ENCODE assay signal across 11 cellular contexts in genomic region chr9:38689678-38690077, GRCh38. TPM values are rescaled to one million over a fixed set of nuclear protein-coding genes. Genes with fewer than 3 reads are reported as not detected.
DNase-seq lines count a peak whose midpoint lies in the region; ATAC-seq, FAIRE-seq and TF ChIP-seq lines count a peak whose summit lies in the region.
"Had no signal": no experiment of that assay in that cellular context is flagged by ENCODE, and none has a peak within 500 bp of the region (broad histone marks: within the 10 kb centered on the region; RNA-seq: fewer than 3 reads in every experiment).

No MANE protein-coding gene starts in this region.

- peaks cover 6% of the 10 kb centered on the region for H3K27me3 Mint-ChIP-seq in activated T-cell treated with anti-CD3 and anti-CD28 coated beads, Interleukin-2, amount 50 U/mL, for 4 hours (ENCODE audit: low read depth)

- H3K9me3 ChIP-seq in HepG2 (ENCODE audit: low read length) (no peaks in the 10 kb centered on the region), right lobe of liver (no peaks in the 10 kb centered on the region), iPS-18a (ENCODE audit: control insufficient read depth, low read depth, low read length) (no peaks in the 10 kb centered on the region)

- H3K4me3 Mint-ChIP-seq in activated T-cell treated with anti-CD3 and anti-CD28 coated beads, Interleukin-2, amount 50 U/mL, for 4 hours: no peak overlapping the region

- no peak overlapping the region for H2AFZ ChIP-seq in HepG2 (ENCODE audit: low read length)

- H3K9ac ChIP-seq in HepG2 (ENCODE audit: insufficient read depth, low read depth, low read length): no peak overlapping the region
- no peak overlapping the region for H3K9ac ChIP-seq in iPS-18a (ENCODE audit: low read length)

- TF ChIP-seq CTCF in HepG2 (CRISPR knock-in tag; IDR thresholded peaks at IDR 0.05) (no peak), right lobe of liver (IDR thresholded peaks at IDR 0.05) (no peak), VCaP (conservative IDR thresholded peaks at IDR 0.05) (no peak)

- TF ChIP-seq RAD21 in HepG2 (CRISPR knock-in tag; IDR thresholded peaks at IDR 0.05): no peak

- H4K20me1 ChIP-seq in HepG2 (ENCODE audit: insufficient read depth, low read length): no peaks in the 10 kb centered on the region

- H3K27me3 ChIP-seq in HepG2 (ENCODE audit: control insufficient read depth in 1 of 2, insufficient read depth in 2 of 2, low read length in 2 of 2) (peaks cover 0 to 57% of the 10 kb centered on the region in 2 experiments), right lobe of liver (no peaks in the 10 kb centered on the region), iPS-18a (ENCODE audit: control insufficient read depth, insufficient read depth, low read length) (no peaks in the 10 kb centered on the region)

- in situ Hi-C loops in HepG2 (cut with HindIII; ENCODE audit: extremely low pct_ligation_motif_present, low pct_unique_long_range_greater_than_20kb): no loop called here

- no TSS peak for BruUV-seq in HepG2 (replicated peaks; lab: Mats Ljungman, UMichigan)

- H3K36me3 ChIP-seq in HepG2 (replicated peaks in 1 of 2; ENCODE audit: control insufficient read depth in 1 of 2, insufficient read depth in 2 of 2, low read length in 2 of 2): no peaks in the 10 kb centered on the region
- no peaks in the 10 kb centered on the region for H3K36me3 ChIP-seq in right lobe of liver
- no peaks in the 10 kb centered on the region for H3K36me3 ChIP-seq in iPS-18a (ENCODE audit: control insufficient read depth, low read depth, low read length)

- POLR2A ChIA-PET in HepG2 (lab: Yijun Ruan, JAX): no interaction called here

- no peak for FAIRE-seq in HepG2 (lab: Jason Lieb, UNC)

- H3K4me1 Mint-ChIP-seq in activated T-cell treated with anti-CD3 and anti-CD28 coated beads, Interleukin-2, amount 50 U/mL, for 4 hours (ENCODE audit: low read depth): no peaks in the 10 kb centered on the region

- H3K27ac ChIP-seq in HepG2 (ENCODE audit: extremely low read length, insufficient read depth, low read length): no peak overlapping the region
- H3K27ac ChIP-seq in right lobe of liver: no peak overlapping the region
- H3K27ac ChIP-seq in VCaP: peak overlapping the region; percentile 33
- H3K27ac ChIP-seq in iPS-18a (ENCODE audit: low read length): peak overlapping the region; percentile 0

- 23% methylated on average over 5 of the region's 5 CpGs for WGBS in HepG2 (ENCODE audit: low lambda C conversion rate)
- WGBS in right lobe of liver (ENCODE audit: insufficient coverage, low coverage, low lambda C conversion rate, missing lambda C conversion rate): 54% methylated on average over 5 of the region's 5 CpGs

- no peak overlapping the region for H3K4me3 ChIP-seq in HepG2 (replicated peaks in 1 of 3; ENCODE audit: insufficient read depth in 1 of 3, low read depth in 2 of 3, low read length in 3 of 3)
- H3K4me3 ChIP-seq in right lobe of liver: no peak overlapping the region
- no peak overlapping the region for H3K4me3 ChIP-seq in iPS-18a (ENCODE audit: low read length)

- DNase-seq in HepG2 (ENCODE audit: low spot score): no peak
- no peak for DNase-seq in right lobe of liver
- DNase-seq in stimulated activated CD4-positive, alpha-beta T cell treated with anti-CD3 and anti-CD28 coated beads, Interleukin-12 subunit alpha, Interleukin-12 subunit beta, amount 100 ng/mL, for 4 hours: no peak
- no peak for DNase-seq in activated T-cell treated with anti-CD3 and anti-CD28 coated beads, Interleukin-2, amount 50 U/mL, for 4 hours
- DNase-seq: left cardiac atrium, NCI-H1105 had no signal

- TF ChIP-seq EP300 in HepG2 (IDR thresholded peaks at IDR 0.05; ENCODE audit: low read depth in 2 of 2, low read length in 2 of 2) (no peak), HepG2 (CRISPR knock-in tag; IDR thresholded peaks at IDR 0.05; ENCODE audit: borderline replicate concordance) (no peak)

- no peaks in the 10 kb centered on the region for H3K9me3 Mint-ChIP-seq in activated T-cell treated with anti-CD3 and anti-CD28 coated beads, Interleukin-2, amount 50 U/mL, for 4 hours

- ATAC-seq in HepG2 (peak; percentile 39), right lobe of liver (no peak), GM19397 (IDR thresholded peaks at IDR 0.05; ENCODE audit: unreplicated experiment) (no peak), GM19324 (IDR thresholded peaks at IDR 0.05; ENCODE audit: low FRiP score, unreplicated experiment) (no peak)
- ATAC-seq in activated T-cell treated with anti-CD3 and anti-CD28 coated beads, Interleukin-2, amount 50 U/mL, for 4 hours: no peak

- peaks cover 7% of the 10 kb centered on the region for H3K4me1 ChIP-seq in HepG2 (ENCODE audit: insufficient read depth, low read length)
- H3K4me1 ChIP-seq in right lobe of liver: no peaks in the 10 kb centered on the region
- H3K4me1 ChIP-seq in iPS-18a (ENCODE audit: control insufficient read depth, low read depth, low read length): peaks cover 43% of the 10 kb centered on the region

- CTCF ChIA-PET in HepG2 (lab: Yijun Ruan, JAX; ENCODE audit: low intra/inter-chr PET ratio, low total read pairs): no interaction called here

- H3K36me3 Mint-ChIP-seq in activated T-cell treated with anti-CD3 and anti-CD28 coated beads, Interleukin-2, amount 50 U/mL, for 4 hours (ENCODE audit: insufficient read depth): no peaks in the 10 kb centered on the region

- intact Hi-C loops in HepG2 (cut with micrococcal nuclease; ENCODE audit: unreplicated experiment) (no loop called here), right lobe of liver (cut with DNase I) (no loop called here)

- H3K79me2 ChIP-seq in HepG2 (ENCODE audit: insufficient read depth, low read length): no peaks in the 10 kb centered on the region

- H3K4me2 ChIP-seq in HepG2 (ENCODE audit: low read depth, low read length): no peak overlapping the region

- TF ChIP-seq POLR2A in HepG2 (IDR thresholded peaks at IDR 0.05; ENCODE audit: insufficient read depth in 1 of 2, low read depth in 2 of 2, low read length in 2 of 2) (no peak), right lobe of liver (IDR thresholded peaks at IDR 0.05) (no peak)

TF ChIP-seq in HepG2, 621 proteins besides CTCF, POLR2A, EP300 and RAD21:
- TF ChIP-seq ZNF773 (CRISPR knock-in tag; IDR thresholded peaks at IDR 0.05; ENCODE audit: borderline replicate concordance) (no peak), ZNF276 (CRISPR knock-in tag; IDR thresholded peaks at IDR 0.05; ENCODE audit: low read depth) (no peak), ZNF256 (CRISPR knock-in tag; conservative IDR thresholded peaks at IDR 0.05) (no peak), SMYD3 (CRISPR knock-in tag; IDR thresholded peaks at IDR 0.05) (no peak)

RNA-seq across cellular contexts. Expression of gene FAM240B, which starts 30.3 kb away (rescaled TPM):
- not detected in 2 replicates for total RNA-seq in HepG2 (2016; rRNA removed; fragmentation: Illumina TruSeq; extraction: Trizol)
- total RNA-seq in HepG2 (2016; cell fraction: cytosol; rRNA removed; fragmentation: Illumina TruSeq; extraction: Trizol; ENCODE audit: low read depth): not detected in 2 replicates
- not detected in 2 replicates for total RNA-seq in HepG2 (2016; cell fraction: insoluble cytoplasmic fraction; rRNA removed; fragmentation: Illumina TruSeq; extraction: Trizol)
- not detected in 2 replicates for total RNA-seq in HepG2 (2016; cell fraction: membrane; rRNA removed; fragmentation: Illumina TruSeq; extraction: Trizol)
- not detected in 2 replicates for total RNA-seq in HepG2 (2016; cell fraction: nucleus; rRNA removed; fragmentation: Illumina TruSeq; extraction: Trizol)
- not detected in 2 replicates for polyA plus RNA-seq in HepG2 (2011; rRNA removed)
- polyA plus RNA-seq in HepG2 (2011; cell fraction: cytosol; rRNA removed): not detected in 2 replicates
- polyA plus RNA-seq in HepG2 (2011; cell fraction: nucleus; rRNA removed): not detected in 2 replicates
- polyA plus RNA-seq in HepG2 (2012): not detected in 2 replicates
- not detected in 2 replicates for polyA plus RNA-seq in HepG2 (2016; cell fraction: cytosol; fragmentation: Illumina TruSeq; extraction: Trizol; ENCODE audit: low read depth)
- not detected in 2 replicates for polyA plus RNA-seq in HepG2 (2016; cell fraction: insoluble cytoplasmic fraction; fragmentation: Illumina TruSeq; extraction: Trizol; ENCODE audit: low read depth)
- not detected in 2 replicates for polyA plus RNA-seq in HepG2 (2016; cell fraction: membrane; fragmentation: Illumina TruSeq; extraction: Trizol; ENCODE audit: low read depth)
- not detected in 2 replicates for polyA plus RNA-seq in HepG2 (2016; cell fraction: nucleus; fragmentation: Illumina TruSeq; extraction: Trizol; ENCODE audit: insufficient read depth, low read depth)
- polyA minus RNA-seq in HepG2 (2011; rRNA and poly(A)+ RNA removed; ENCODE audit: low replicate concordance): not detected in 2 replicates
- not detected in 2 replicates for polyA minus RNA-seq in HepG2 (2011; cell fraction: cytosol; rRNA and poly(A)+ RNA removed)
- not detected in 2 replicates for polyA minus RNA-seq in HepG2 (2011; cell fraction: nucleus; rRNA and poly(A)+ RNA removed)
- total RNA-seq in right lobe of liver: not detected
- total RNA-seq in activated T-cell treated with anti-CD3 and anti-CD28 coated beads, Interleukin-2, amount 50 U/mL, for 4 hours: not detected
- total RNA-seq: cardiac septum, left cardiac atrium had no signal

Comparison
In these comparisons a context has a peak if more than half of its experiments do, and no peak if none do; other contexts are left out.
1. H3K27ac ChIP-seq: peak in VCaP (single experiment) and iPS-18a (single experiment); none in HepG2 (single experiment) and right lobe of liver (0 of 3).